In genomic region chr5:160291467-160291866, GRCh38 we compare ENCODE assay signal across 14 cellular contexts. TPM values are rescaled to one million over a fixed set of nuclear protein-coding genes. Genes with fewer than 3 reads are reported as not detected.
"Had no signal": no experiment of that assay in that cellular context is flagged by ENCODE, and none has a peak within 500 bp of the region (broad histone marks: within the 10 kb centered on the region; RNA-seq: fewer than 3 reads in every experiment).

No MANE protein-coding gene starts in this region.

- H3K27me3 ChIP-seq: body of pancreas, ovary, vagina had no signal

- DNase-seq: activated CD4-positive, alpha-beta T cell treated with anti-CD3 and anti-CD28 coated beads, Interleukin-2, amount 10 ng/mL, durations not matched to agents 24 days and 14 days; body of pancreas; effector memory CD4-positive, alpha-beta T cell; erythroblast; immature natural killer cell; left cardiac atrium; ovary; stimulated activated CD4-positive, alpha-beta T cell treated with anti-CD3 and anti-CD28 coated beads, Interleukin-15, amount 100 ng/mL, for 24 hours; stimulated activated CD4-positive, alpha-beta T cell treated with anti-CD3 and anti-CD28 coated beads, Interleukin-4, amount 100 ng/mL, for 4 hours; stimulated activated naive CD8-positive, alpha-beta T cell treated with anti-CD3 and anti-CD28 coated beads, Interleukin-15, amount 100 ng/mL, for 72 hours had no signal

- H3K36me3 ChIP-seq: ovary, thoracic aorta, vagina had no signal

- H3K4me3 ChIP-seq: body of pancreas, ovary, thoracic aorta, vagina had no signal

- H3K9me3 ChIP-seq: body of pancreas, ovary, thoracic aorta, vagina had no signal

- H3K27ac ChIP-seq: body of pancreas, ovary, thoracic aorta, vagina had no signal

- ATAC-seq: body of pancreas; left cardiac atrium; stimulated activated naive CD8-positive, alpha-beta T cell treated with anti-CD3 and anti-CD28 coated beads, Interleukin-15, amount 100 ng/mL, for 72 hours; WTC11 had no signal

RNA-seq across cellular contexts. Expression of gene CCNJL, which starts 20.9 kb away (rescaled TPM):
- total RNA-seq: activated CD4-positive, alpha-beta T cell treated with anti-CD3 and anti-CD28 coated beads, Interleukin-2, amount 10 ng/mL, durations not matched to agents 24 days and 14 days; T-helper 1 cell treated with Interleukin-12 subunit alpha and Interleukin-12 subunit beta and Interleukin-4 antibody, amounts not matched to agents 30 ng/mL and 1 ng/mL, for 36 hours had no signal
